Comparison of ENCODE assay signal across 8 cellular contexts in the genomic region with DNA sequence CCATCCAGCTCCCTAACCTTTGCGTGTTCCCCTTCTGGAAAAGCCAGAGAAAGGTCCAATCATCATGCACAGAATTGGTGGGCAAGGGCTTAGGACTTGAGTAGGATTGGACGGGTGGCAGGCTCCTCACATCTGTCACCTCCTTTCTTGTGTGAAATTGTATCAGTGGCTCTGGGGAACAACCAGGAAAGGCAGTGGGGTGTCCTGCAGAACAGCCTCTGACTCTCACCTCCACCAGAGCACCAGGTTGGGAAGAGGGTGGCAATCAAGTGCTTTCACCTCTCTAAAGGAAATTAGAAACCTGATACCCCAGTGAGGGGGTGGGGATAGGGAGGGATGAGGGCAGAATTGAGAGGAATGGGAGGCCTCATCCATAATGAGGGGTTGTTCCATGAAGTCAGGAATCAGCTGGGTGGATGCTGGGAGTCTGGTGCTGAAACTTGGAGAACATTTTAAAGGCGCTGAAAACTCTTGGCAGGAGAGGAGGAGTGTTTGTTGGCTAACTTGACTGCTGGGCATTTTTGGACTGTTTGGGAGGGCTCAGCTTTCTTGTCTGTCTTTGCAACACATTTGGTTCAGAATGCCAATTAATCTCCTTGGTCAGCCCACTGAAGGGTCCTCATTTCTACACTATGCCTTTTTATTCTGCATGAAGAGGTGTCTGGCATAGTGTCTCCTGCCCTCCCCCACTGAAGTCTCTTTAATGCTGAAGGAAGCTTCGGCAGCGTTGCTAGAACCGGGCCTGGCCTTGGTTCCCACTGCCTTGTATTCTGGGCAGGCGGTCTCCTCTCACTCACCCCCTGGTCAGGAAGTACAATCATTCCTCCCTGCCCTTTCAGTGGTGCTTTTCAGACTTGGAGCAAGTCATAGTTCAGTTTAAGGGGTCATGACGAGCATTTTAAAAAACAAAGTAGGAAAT. TPM values are rescaled to one million over a fixed set of nuclear protein-coding genes. Genes with fewer than 3 reads are reported as not detected.
A peak's percentile ranks its signal among the peaks of the same experiment; 100 is the strongest.
DNase-seq lines count a peak whose midpoint lies in the region; ATAC-seq and TF ChIP-seq lines count a peak whose summit lies in the region.

No MANE protein-coding gene starts in this region.

- 51% methylated on average over 7 of the region's 8 CpGs for WGBS in esophagus muscularis mucosa

- peak overlapping the region; percentile 82 for H3K4me2 ChIP-seq in OCI-LY3 (ENCODE audit: low read length)

- no peak overlapping the region for H3K27ac Mint-ChIP-seq in T-helper 2 cell treated with Interferon-gamma antibody and Interleukin-4, amounts not matched to agents 5 μg/mL and 100 μg/mL, for 36 hours

- H3K9me3 Mint-ChIP-seq in T-helper 2 cell treated with Interferon-gamma antibody and Interleukin-4, amounts not matched to agents 5 μg/mL and 100 μg/mL, for 36 hours: no peaks in the 10 kb centered on the region

- peak overlapping the region; percentile 94 for H3K4me3 Mint-ChIP-seq in T-helper 2 cell treated with Interferon-gamma antibody and Interleukin-4, amounts not matched to agents 5 μg/mL and 100 μg/mL, for 36 hours

- H3K27me3 ChIP-seq in OCI-LY3 (ENCODE audit: low read depth, low read length): no peaks in the 10 kb centered on the region; the same call in 1 of the 2 replicates
- no peaks in the 10 kb centered on the region for H3K27me3 ChIP-seq in esophagus muscularis mucosa
- no peaks in the 10 kb centered on the region for H3K27me3 ChIP-seq in neuron (ENCODE audit: insufficient read depth, low read length)

- H4K20me1 ChIP-seq in OCI-LY3 (ENCODE audit: insufficient read depth, low read length): peaks cover 37% of the 10 kb centered on the region

- ATAC-seq in HG03108 (IDR thresholded peaks at IDR 0.05; ENCODE audit: unreplicated experiment): no peak
- no peak for ATAC-seq in GM18909 (IDR thresholded peaks at IDR 0.05; ENCODE audit: poor library complexity, unreplicated experiment)

- TF ChIP-seq CTCF in OCI-LY3 (IDR thresholded peaks at IDR 0.05; ENCODE audit: low read depth, low read length) (no peak), esophagus muscularis mucosa (IDR thresholded peaks at IDR 0.05) (no peak)

- peaks cover 20% of the 10 kb centered on the region for H3K27me3 Mint-ChIP-seq in T-helper 2 cell treated with Interferon-gamma antibody and Interleukin-4, amounts not matched to agents 5 μg/mL and 100 μg/mL, for 36 hours (ENCODE audit: low read depth)

- H2AFZ ChIP-seq in OCI-LY3 (ENCODE audit: low read depth, low read length) (no peak overlapping the region), neuron (ENCODE audit: low read depth, low read length) (no peak overlapping the region)

- peaks cover 42% of the 10 kb centered on the region for H3K4me1 Mint-ChIP-seq in T-helper 2 cell treated with Interferon-gamma antibody and Interleukin-4, amounts not matched to agents 5 μg/mL and 100 μg/mL, for 36 hours (ENCODE audit: low read depth)

- intact Hi-C loops in esophagus muscularis mucosa (cut with DNase I): no loop called here

- no peaks in the 10 kb centered on the region for H3K9me3 ChIP-seq in OCI-LY3 (ENCODE audit: insufficient read depth, low read length)
- no peaks in the 10 kb centered on the region for H3K9me3 ChIP-seq in esophagus muscularis mucosa
- H3K9me3 ChIP-seq in neuron (ENCODE audit: low read length): no peaks in the 10 kb centered on the region

- peaks cover 14% of the 10 kb centered on the region for H3K36me3 Mint-ChIP-seq in T-helper 2 cell treated with Interferon-gamma antibody and Interleukin-4, amounts not matched to agents 5 μg/mL and 100 μg/mL, for 36 hours (ENCODE audit: low read depth)

- H3K4me1 ChIP-seq in OCI-LY3 (ENCODE audit: low read length): peaks cover 10% of the 10 kb centered on the region
- peaks cover 14 to 40% (median 35%) of the 10 kb centered on the region in 4 donors for H3K4me1 ChIP-seq in esophagus muscularis mucosa
- peaks cover 21% of the 10 kb centered on the region for H3K4me1 ChIP-seq in neuron (ENCODE audit: insufficient read depth, low read length)

- H3K4me3 ChIP-seq in OCI-LY3 (ENCODE audit: low read length) (peak overlapping the region; percentile 84), esophagus muscularis mucosa (peak overlapping the region in 2 of 4 donors; percentile 66 to 79), neuron (ENCODE audit: low read length) (peak overlapping the region; percentile 77)

- TF ChIP-seq EP300 in esophagus muscularis mucosa (IDR thresholded peaks at IDR 0.05): no peak

- no peak for TF ChIP-seq POLR2A in esophagus muscularis mucosa (IDR thresholded peaks at IDR 0.05; ENCODE audit: low read depth)

- H3K27ac ChIP-seq in OCI-LY3 (ENCODE audit: low read length): no peak overlapping the region
- peak overlapping the region; percentile 80 to 88 (median 86) for H3K27ac ChIP-seq in esophagus muscularis mucosa (replicated peaks in 1 of 4)

- no peaks in the 10 kb centered on the region for H3K36me3 ChIP-seq in OCI-LY3 (replicated peaks; ENCODE audit: low read depth, low read length)
- no peaks in the 10 kb centered on the region for H3K36me3 ChIP-seq in esophagus muscularis mucosa
- no peaks in the 10 kb centered on the region for H3K36me3 ChIP-seq in neuron (ENCODE audit: insufficient read depth, low read length)

- DNase-seq in T-helper 2 cell treated with Interferon-gamma antibody and Interleukin-4, amounts not matched to agents 5 μg/mL and 100 μg/mL, for 36 hours (ENCODE audit: low spot score): no peak
- DNase-seq in T-helper 2 cell (no peak), esophagus muscularis mucosa (ENCODE audit: extremely low spot score) (peak; percentile 89), NCI-H1436 treated with DMSO at 0.1 percent for 48 hours (lab: John Stamatoyannopoulos, UW) (no peak)

- peaks cover 55% of the 10 kb centered on the region for H3K79me2 ChIP-seq in OCI-LY3 (ENCODE audit: low read length)

- H3K9ac ChIP-seq in OCI-LY3 (ENCODE audit: low read length): peak overlapping the region; percentile 78; the same call in 1 of the 2 replicates

RNA-seq across cellular contexts. Expression of gene PHGDH, which starts 2.1 kb away (rescaled TPM):
- total RNA-seq in esophagus muscularis mucosa: 10 to 100 TPM; 20.3 to 42.7 (median 21.9) TPM

RNA-seq across cellular contexts. Expression of gene HMGCS2, which starts 54.9 kb away (rescaled TPM):
- total RNA-seq in esophagus muscularis mucosa: 1 to 10 TPM in 1 of 4 donors, under 1 TPM in 1, not detected in 2; 0.83 to 1.1 TPM
